In genomic region chr9:87494970-87495471, GRCh38 we compare ENCODE assay signal across 15 cellular contexts. TPM values are rescaled to one million over a fixed set of nuclear protein-coding genes. Genes with fewer than 3 reads are reported as not detected.
A peak's percentile ranks its signal among the peaks of the same experiment; 100 is the strongest.
DNase-seq lines count a peak whose midpoint lies in the region; ATAC-seq, FAIRE-seq and TF ChIP-seq lines count a peak whose summit lies in the region.
"Had no signal": no experiment of that assay in that cellular context is flagged by ENCODE, and none has a peak within 500 bp of the region (broad histone marks: within the 10 kb centered on the region; RNA-seq: fewer than 3 reads in every experiment).

No MANE protein-coding gene starts in this region.

- H2AFZ ChIP-seq in PC-9, result no peak overlapping the region
- no peak overlapping the region for H2AFZ ChIP-seq in PC-3 (ENCODE audit: low read length)

- H3K4me3 ChIP-seq in PC-9, result no peak overlapping the region
- H3K4me3 ChIP-seq in PC-3 (ENCODE audit: low read length), result no peak overlapping the region

- H3K27ac ChIP-seq in PC-9 (no peak overlapping the region), PC-3 (ENCODE audit: low read length) (no peak overlapping the region)

- ATAC-seq in PC-3, result no peak
- ATAC-seq: HCT116, HepG2 had no signal

- DNase-seq in DMS 273 treated with DMSO at 0.1 percent for 48 hours (lab: John Stamatoyannopoulos, UW), result peak; percentile 63
- no peak for DNase-seq in HEK293T (ENCODE audit: extremely low spot score)
- peak; percentile 19 for DNase-seq in RCC 7860 (ENCODE audit: low spot score)
- DNase-seq in islet precursor cell, result peak; percentile 71
- DNase-seq in PC-9, result no peak
- no peak for DNase-seq in stimulated activated CD4-positive, alpha-beta T cell treated with anti-CD3 and anti-CD28 coated beads, Interleukin-1b, Interleukin-23, amount 100 ng/mL, for 48 hours
- DNase-seq in PC-3, result no peak
- DNase-seq in mucosa of gallbladder (ENCODE audit: low spot score), result no peak
- DNase-seq: activated effector memory CD4-positive, alpha-beta T cell treated with anti-CD3 and anti-CD28 coated beads, Interleukin-2, amount 50 U/mL, for 16 hours; CD8-positive, alpha-beta memory T cell; NCI-H748 treated with DMSO at 0.1 percent for 48 hours; nephron progenitor cell had no signal

- H4K20me1 ChIP-seq in PC-9 (ENCODE audit: insufficient read depth) (no peaks in the 10 kb centered on the region), PC-3 (ENCODE audit: low read length) (no peaks in the 10 kb centered on the region)

- H3F3A ChIP-seq in PC-9 (ENCODE audit: insufficient read depth, low read depth) (peaks cover 17% of the 10 kb centered on the region; the same call in 1 of the 2 replicates), PC-3 (ENCODE audit: low read length, unreplicated experiment) (no peaks in the 10 kb centered on the region)

- H3K9me3 ChIP-seq in PC-9 (ENCODE audit: insufficient read depth, low read depth) (no peaks in the 10 kb centered on the region), PC-3 (ENCODE audit: low read length) (no peaks in the 10 kb centered on the region)

- H3K79me2 ChIP-seq in PC-9 (ENCODE audit: low read depth) (peaks cover 23% of the 10 kb centered on the region), PC-3 (ENCODE audit: low read length) (no peaks in the 10 kb centered on the region)

- BruUV-seq in PC-9 (replicated peaks; lab: Mats Ljungman, UMichigan) (no TSS peak), PC-3 (replicated peaks; lab: Mats Ljungman, UMichigan) (no TSS peak)

- no peak overlapping the region for H3K4me2 ChIP-seq in PC-9
- no peak overlapping the region for H3K4me2 ChIP-seq in PC-3 (ENCODE audit: low read length)

- no peak for FAIRE-seq in RCC 7860 (lab: Jason Lieb, UNC)
- FAIRE-seq: HepG2, TTC549 had no signal

- H3K4me1 ChIP-seq in PC-9 (replicated peaks; ENCODE audit: insufficient read depth) (peaks cover 58% of the 10 kb centered on the region), PC-3 (ENCODE audit: insufficient read depth, low read length) (no peaks in the 10 kb centered on the region)

- H3K9me2 ChIP-seq in PC-9 (ENCODE audit: insufficient read depth) (no peaks in the 10 kb centered on the region), PC-3 (replicated peaks; ENCODE audit: low read length) (no peaks in the 10 kb centered on the region)

- no peaks in the 10 kb centered on the region for H3K36me3 ChIP-seq in PC-9 (ENCODE audit: low read depth)
- no peaks in the 10 kb centered on the region for H3K36me3 ChIP-seq in PC-3 (ENCODE audit: low read depth, low read length)

- CTCF ChIA-PET in HEK293T (lab: Yijun Ruan, JAX) (no interaction called here), PC-9 (lab: Charles Lee) (interaction anchor here (0.6 kb wide), 1 partner anchor 106 kb away, joined by 3 read pairs; no protein-coding TSS in a partner anchor), PC-3 (lab: Charles Lee) (no interaction called here)

- POLR2A ChIA-PET in HEK293T (lab: Yijun Ruan, JAX), result no interaction called here
- POLR2A ChIA-PET in PC-9 (lab: Charles Lee; ENCODE audit: unreplicated experiment), result interaction anchor here (0.5 to 0.9 kb wide), 2 partner anchors 121 to 157 kb away, joined by 4 read pairs; no protein-coding TSS in a partner anchor
- POLR2A ChIA-PET in PC-3 (lab: Charles Lee; ENCODE audit: unreplicated experiment), result no interaction called here

- TF ChIP-seq CTCF in PC-9 (conservative IDR thresholded peaks at IDR 0.05) (no peak), PC-3 (conservative IDR thresholded peaks at IDR 0.05; ENCODE audit: low read depth, low read length) (no peak)

- H3K27me3 ChIP-seq in PC-9 (ENCODE audit: insufficient read depth, low read depth), result no peaks in the 10 kb centered on the region
- peaks cover 34% of the 10 kb centered on the region for H3K27me3 ChIP-seq in PC-3 (ENCODE audit: low read length)

- intact Hi-C loops in PC-9 (cut with micrococcal nuclease; ENCODE audit: unreplicated experiment) (loop anchor here (5.0 kb wide), 1 partner anchor 53 kb away; no protein-coding TSS in a partner anchor), PC-3 (cut with micrococcal nuclease) (no loop called here)

- no peak overlapping the region for H3K9ac ChIP-seq in PC-3 (ENCODE audit: low read length)

TF ChIP-seq in HEK293T, 16 proteins besides CTCF, POLR2A, EP300 and RAD21:
- TF ChIP-seq PKNOX1 (IDR thresholded peaks at IDR 0.05) (peak; percentile 68), L3MBTL2 (conservative IDR thresholded peaks at IDR 0.05) (no peak)

RNA-seq across cellular contexts. Expression of gene DAPK1, which starts 2.6 kb away (rescaled TPM):
- total RNA-seq in PC-9 (2021), result 100 and 158 TPM in 2 replicates
- not detected in 2 replicates for total RNA-seq in PC-3 (2014; rRNA removed)
- total RNA-seq in mucosa of gallbladder, result 179 TPM

Comparison
In these comparisons a context has a peak if more than half of its experiments do, and no peak if none do; other contexts are left out.
1. DNase-seq: peak in DMS 273 treated with DMSO at 0.1 percent for 48 hours (single experiment), RCC 7860 (single experiment) and islet precursor cell (single experiment); none in HEK293T (single experiment), PC-9 (0 of 2), stimulated activated CD4-positive, alpha-beta T cell treated with anti-CD3 and anti-CD28 coated beads, Interleukin-1b, Interleukin-23, amount 100 ng/mL, for 48 hours (single experiment), PC-3 (single experiment) and mucosa of gallbladder (single experiment).
2. RNA of gene DAPK1, which starts 2.6 kb away (total RNA-seq): 179 TPM in mucosa of gallbladder (single experiment) and 100 to 158 TPM in PC-9; not detected in PC-3; every median in the first group is over 100 times any median in the second.